ENCODE assay signal across 9 cellular contexts in the genomic region with DNA sequence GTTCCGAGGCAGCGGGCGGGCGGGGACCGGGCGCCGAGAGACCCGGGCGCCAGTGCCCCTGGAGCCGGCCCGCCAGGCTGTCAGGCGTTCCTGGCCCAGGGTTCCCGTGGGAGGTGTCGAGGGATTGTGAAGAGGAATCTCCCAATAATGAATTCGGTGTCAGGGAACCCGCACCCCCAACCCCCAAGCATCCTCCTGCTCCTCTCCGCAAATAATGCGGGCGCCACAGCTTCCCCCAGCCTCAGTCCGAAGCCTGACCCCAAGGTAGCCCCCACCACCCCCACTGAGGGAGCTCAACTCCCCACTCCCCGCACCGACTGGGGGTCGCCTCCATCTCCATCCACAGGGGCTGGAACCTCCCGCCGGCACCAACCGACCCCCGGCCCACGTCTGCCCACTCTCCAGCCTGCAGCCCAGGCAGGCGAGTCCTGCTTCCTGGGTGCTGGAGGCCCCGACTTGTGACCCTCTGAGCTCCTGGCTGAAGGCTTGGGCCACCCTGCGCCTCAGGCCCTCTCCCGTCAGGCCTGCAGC. TPM values are rescaled to one million over a fixed set of nuclear protein-coding genes. Genes with fewer than 3 reads are reported as not detected.
DNase-seq lines count a peak whose midpoint lies in the region; ATAC-seq, FAIRE-seq and TF ChIP-seq lines count a peak whose summit lies in the region.
"Had no signal": no experiment of that assay in that cellular context is flagged by ENCODE, and none has a peak within 500 bp of the region (broad histone marks: within the 10 kb centered on the region; RNA-seq: fewer than 3 reads in every experiment).

No MANE protein-coding gene starts in this region.

- ATAC-seq in heart right ventricle (no peak), thoracic aorta (ENCODE audit: insufficient number of reproducible peaks, low FRiP score, low read depth) (no peak), HG03108 (IDR thresholded peaks at IDR 0.05; ENCODE audit: unreplicated experiment) (no peak)

- peaks cover 47% of the 10 kb centered on the region for H3K27me3 Mint-ChIP-seq in astrocyte (ENCODE audit: low read depth, unreplicated experiment)

- H3K4me2 ChIP-seq in astrocyte (ENCODE audit: low read length), result peak overlapping the region; percentile 59

- H3K4me1 ChIP-seq in cardiac muscle cell (ENCODE audit: low read depth) (peaks cover 5% of the 10 kb centered on the region), heart right ventricle (peaks cover 4 to 15% (median 10%) of the 10 kb centered on the region in 9 donors), astrocyte (ENCODE audit: insufficient read depth, low read length) (no peaks in the 10 kb centered on the region), mesodermal cell (ENCODE audit: control insufficient read depth, insufficient read depth, low read length, poor library complexity, severe bottlenecking) (peaks cover 8% of the 10 kb centered on the region), thoracic aorta (ENCODE audit: control insufficient read depth in 1 of 2, low read depth in 2 of 2) (peaks cover 5 to 13% of the 10 kb centered on the region in 2 donors)

- FAIRE-seq in astrocyte (lab: Jason Lieb, UNC), result no peak

- H3K9me3 Mint-ChIP-seq in astrocyte (ENCODE audit: unreplicated experiment), result peaks cover 4% of the 10 kb centered on the region

- H3K36me3 ChIP-seq in cardiac muscle cell (no peaks in the 10 kb centered on the region), heart right ventricle (no peaks in the 10 kb centered on the region), astrocyte (ENCODE audit: insufficient read depth, low read length) (no peaks in the 10 kb centered on the region), mesodermal cell (ENCODE audit: control insufficient read depth, insufficient read depth, low read length) (no peaks in the 10 kb centered on the region), thoracic aorta (no peaks in the 10 kb centered on the region)
- H3K36me3 ChIP-seq: BE2C had no signal

- DNase-seq in cardiac muscle cell (ENCODE audit: low read depth in 1 of 2, low spot score in 1 of 2) (no peak), heart right ventricle (no peak), astrocyte (ENCODE audit: low read depth) (no peak), thoracic aorta (ENCODE audit: low spot score) (no peak), NCI-H2171 (lab: John Stamatoyannopoulos, UW) (no peak), DMS79 (lab: John Stamatoyannopoulos, UW) (no peak)

- H3K4me3 Mint-ChIP-seq in astrocyte (ENCODE audit: unreplicated experiment), result peak overlapping the region; percentile 45

- peaks cover 11% of the 10 kb centered on the region for H4K20me1 ChIP-seq in astrocyte (ENCODE audit: insufficient read depth, low read length)

- no peaks in the 10 kb centered on the region for H3K79me2 ChIP-seq in astrocyte (ENCODE audit: insufficient read depth, low read length)

- H3K27ac Mint-ChIP-seq in astrocyte (ENCODE audit: unreplicated experiment), result no peak overlapping the region

- TF ChIP-seq CTCF in cardiac muscle cell (IDR thresholded peaks at IDR 0.05; ENCODE audit: low read depth, low read length) (no peak), heart right ventricle (IDR thresholded peaks at IDR 0.05) (no peak), astrocyte (IDR thresholded peaks at IDR 0.05; ENCODE audit: insufficient read depth, low read depth, low read length) (no peak), thoracic aorta (IDR thresholded peaks at IDR 0.05) (no peak)

- H3K4me3 ChIP-seq in cardiac muscle cell (peak overlapping the region; percentile 19), heart right ventricle (peak overlapping the region in 5 of 10 donors; percentile 10 to 28 (median 19)), astrocyte (ENCODE audit: insufficient read depth, low read depth, low read length) (no peak overlapping the region), mesodermal cell (ENCODE audit: extremely low read depth, insufficient read depth, low read length, poor library complexity, severe bottlenecking) (peak overlapping the region; percentile 27), thoracic aorta (peak overlapping the region; percentile 46)

- H3K9me3 ChIP-seq in cardiac muscle cell (ENCODE audit: low read depth) (no peaks in the 10 kb centered on the region), heart right ventricle (no peaks in the 10 kb centered on the region), astrocyte (ENCODE audit: insufficient read depth, low read depth, low read length) (no peaks in the 10 kb centered on the region), mesodermal cell (ENCODE audit: control insufficient read depth, low read length) (no peaks in the 10 kb centered on the region), thoracic aorta (no peaks in the 10 kb centered on the region)
- H3K9me3 ChIP-seq: BE2C had no signal

- H3K9ac ChIP-seq in astrocyte (ENCODE audit: low read length), result no peak overlapping the region

- H3K36me3 Mint-ChIP-seq in astrocyte (ENCODE audit: low read depth, unreplicated experiment), result peaks cover 3% of the 10 kb centered on the region

- intact Hi-C loops in heart right ventricle (cut with DNase I), result loop anchor here in 1 of 10 donors (10.0 kb wide), 1 partner anchor 308 kb away; no protein-coding TSS in a partner anchor

- 24 to 40% methylated on average over 21 to 32 of the region's 32 CpGs for WGBS in heart right ventricle, 2 donors
- WGBS in mesodermal cell (ENCODE audit: insufficient coverage in 2 of 2), 2 experiments, result 24 to 33% methylated on average over 23 to 26 of the region's 32 CpGs

- peaks cover 29% of the 10 kb centered on the region for H3K27me3 ChIP-seq in cardiac muscle cell
- peaks cover 14 to 59% (median 39%) of the 10 kb centered on the region in 7 donors for H3K27me3 ChIP-seq in heart right ventricle
- H3K27me3 ChIP-seq in astrocyte (ENCODE audit: insufficient read depth, low read length), result peaks cover 26% of the 10 kb centered on the region
- H3K27me3 ChIP-seq in thoracic aorta (replicated peaks; ENCODE audit: insufficient read depth), result peaks cover 8% of the 10 kb centered on the region
- H3K27me3 ChIP-seq: BE2C had no signal

- H2AFZ ChIP-seq in astrocyte (ENCODE audit: low read depth, low read length), result no peak overlapping the region

- H3K27ac ChIP-seq in cardiac muscle cell (no peak overlapping the region), heart right ventricle (no peak overlapping the region), astrocyte (ENCODE audit: low read depth, low read length) (no peak overlapping the region), mesodermal cell (ENCODE audit: low read depth, low read length, severe bottlenecking) (no peak overlapping the region), thoracic aorta (no peak overlapping the region)

- no peaks in the 10 kb centered on the region for H3K4me1 Mint-ChIP-seq in astrocyte (ENCODE audit: low read depth, unreplicated experiment)

RNA-seq across cellular contexts. Expression of a gene that starts 0.6 kb away (rescaled TPM):
- total RNA-seq in cardiac muscle cell (15.5 TPM in 2 replicates), heart right ventricle (1 to 10 TPM in 5 of 10 donors, under 1 TPM in 5; 0.24 to 6.0 (median 1.1) TPM), astrocyte (0.66 and 1.3 TPM in 2 replicates), thoracic aorta (not detected)
- polyA plus RNA-seq in cardiac muscle cell (14.3 and 15.4 TPM in 2 replicates), heart right ventricle (1 to 10 TPM in 1 of 2 donors, under 1 TPM in 1; 0.33 to 3.4 TPM)
- 1.9 TPM for polyA plus RNA-seq in mesodermal cell (2013, experiment 1 of 2)
- polyA plus RNA-seq in mesodermal cell (2013, experiment 2 of 2), result 1.8 TPM

RNA-seq across cellular contexts. Expression of a gene that starts 8.2 kb away (rescaled TPM):
- total RNA-seq in cardiac muscle cell (81.4 and 100.0 TPM in 2 replicates), heart right ventricle (10 to 100 TPM; 19.3 to 28.8 (median 23.6) TPM), astrocyte (32.6 and 34.7 TPM in 2 replicates), thoracic aorta (10 to 100 TPM; 13.7 to 47.7 TPM)
- polyA plus RNA-seq in cardiac muscle cell (117 and 122 TPM in 2 replicates), heart right ventricle (10 to 100 TPM; 38.8 to 43.1 TPM)
- polyA plus RNA-seq in mesodermal cell (2013, experiment 1 of 2), result 50.6 TPM
- 45.8 TPM for polyA plus RNA-seq in mesodermal cell (2013, experiment 2 of 2)

RNA-seq across cellular contexts. Expression of a gene that starts 13.6 kb away (rescaled TPM):
- total RNA-seq in cardiac muscle cell (24.4 and 24.6 TPM in 2 replicates), heart right ventricle (10 to 100 TPM in 1 of 10 donors, 1 to 10 TPM in 9; 4.3 to 15.6 (median 7.2) TPM), astrocyte (6.4 and 7.0 TPM in 2 replicates), thoracic aorta (10 to 100 TPM; 11.4 to 43.1 TPM)
- polyA plus RNA-seq in cardiac muscle cell (16.0 and 21.8 TPM in 2 replicates), heart right ventricle (10 to 100 TPM; 14.7 to 31.7 TPM)
- 12.2 TPM for polyA plus RNA-seq in mesodermal cell (2013, experiment 1 of 2)
- polyA plus RNA-seq in mesodermal cell (2013, experiment 2 of 2), result 11.9 TPM

RNA-seq across cellular contexts. Expression of a gene that starts 17.6 kb away (rescaled TPM):
- total RNA-seq in cardiac muscle cell, result 43.2 and 61.8 TPM in 2 replicates
- polyA plus RNA-seq in cardiac muscle cell, result 41.9 and 57.9 TPM in 2 replicates
- 10 to 100 TPM; 21.1 to 48.3 (median 25.7) TPM for total RNA-seq in heart right ventricle
- polyA plus RNA-seq in heart right ventricle, result 10 to 100 TPM; 31.3 to 33.1 TPM
- 19.4 and 21.1 TPM in 2 replicates for total RNA-seq in astrocyte
- 27.5 TPM for polyA plus RNA-seq in mesodermal cell (2013, experiment 1 of 2)
- 27.1 TPM for polyA plus RNA-seq in mesodermal cell (2013, experiment 2 of 2)
- total RNA-seq in thoracic aorta, result 10 to 100 TPM in 1 of 2 donors, 1 to 10 TPM in 1; 9.1 to 19.5 TPM

RNA-seq across cellular contexts. Expression of a gene that starts 26.3 kb away (rescaled TPM):
- total RNA-seq in cardiac muscle cell, result 48.1 and 55.4 TPM in 2 replicates
- 27.7 and 28.3 TPM in 2 replicates for polyA plus RNA-seq in cardiac muscle cell
- 10 to 100 TPM in 7 of 10 donors, 1 to 10 TPM in 3; 8.4 to 16.3 (median 10.7) TPM for total RNA-seq in heart right ventricle
- 10 to 100 TPM; 22.0 to 34.8 TPM for polyA plus RNA-seq in heart right ventricle
- 22.5 and 22.8 TPM in 2 replicates for total RNA-seq in astrocyte
- polyA plus RNA-seq in mesodermal cell (2013, experiment 1 of 2), result 23.1 TPM
- polyA plus RNA-seq in mesodermal cell (2013, experiment 2 of 2), result 19.1 TPM
- total RNA-seq in thoracic aorta, result 10 to 100 TPM; 44.0 to 50.2 TPM
